Comparison of ENCODE assay signal across 8 cellular contexts in genomic region chr19:40444181-40445005, GRCh38. TPM values are rescaled to one million over a fixed set of nuclear protein-coding genes. Genes with fewer than 3 reads are reported as not detected.
DNase-seq lines count a peak whose midpoint lies in the region; ATAC-seq lines count a peak whose summit lies in the region.

Gene SERTAD3, minus strand, starts transcription at chr19:40444335. Its CDS starts 2,255 bp downstream, at chr19:40442080.

- H3K36me3 Mint-ChIP-seq in activated T-helper 1 cell treated with anti-CD3 and anti-CD28 coated beads, Interleukin-12 subunit alpha, Interleukin-12 subunit beta, Interleukin-2, Interleukin-4 antibody, amounts not matched to agents 30 ng/mL and 10 ng/mL and 1 ng/mL, durations not matched to agents 14 hours and 24 hours and 36 hours (ENCODE audit: low read depth): peaks cover 11% of the 10 kb centered on the region
- peaks cover 0 to 17% (median 0%) of the 10 kb centered on the region in 3 donors for H3K36me3 Mint-ChIP-seq in naive thymus-derived CD8-positive, alpha-beta T cell

- peak within 1 kb of the TSS; percentile 94 for H2AFZ ChIP-seq in GM23248

- intact Hi-C loops in activated T-helper 1 cell treated with anti-CD3 and anti-CD28 coated beads, Interleukin-12 subunit alpha, Interleukin-12 subunit beta, Interleukin-2, Interleukin-4 antibody, amounts not matched to agents 30 ng/mL and 10 ng/mL and 1 ng/mL, durations not matched to agents 14 hours and 24 hours and 36 hours (cut with micrococcal nuclease): loop anchor here (1.0 to 5.0 kb wide), 4 partner anchors 21 to 918 kb away; partner anchors contain the start of genes B9D2 and BLVRB

- peaks cover 43% of the 10 kb centered on the region for H3K79me2 ChIP-seq in GM23248 (ENCODE audit: insufficient read depth)

- H3K27me3 Mint-ChIP-seq in activated T-helper 1 cell treated with anti-CD3 and anti-CD28 coated beads, Interleukin-12 subunit alpha, Interleukin-12 subunit beta, Interleukin-2, Interleukin-4 antibody, amounts not matched to agents 30 ng/mL and 10 ng/mL and 1 ng/mL, durations not matched to agents 14 hours and 24 hours and 36 hours (ENCODE audit: insufficient read depth): no peaks in the 10 kb centered on the region
- no peaks in the 10 kb centered on the region for H3K27me3 Mint-ChIP-seq in naive thymus-derived CD8-positive, alpha-beta T cell

- peaks cover 15% of the 10 kb centered on the region; the same call in 1 of the 2 replicates for H3K36me3 ChIP-seq in GM23248 (ENCODE audit: low read depth)

- peak; percentile 71 to 72 for ATAC-seq in naive thymus-derived CD8-positive, alpha-beta T cell

- WGBS in GM23248 (ENCODE audit: low coverage in 1 of 2, low lambda C conversion rate in 2 of 2, missing lambda C conversion rate in 2 of 2), 2 experiments: 1 to 3% methylated on average over 44 to 71 of the region's 74 CpGs

- peak within 1 kb of the TSS; percentile 97 for H3K4me3 Mint-ChIP-seq in activated T-helper 1 cell treated with anti-CD3 and anti-CD28 coated beads, Interleukin-12 subunit alpha, Interleukin-12 subunit beta, Interleukin-2, Interleukin-4 antibody, amounts not matched to agents 30 ng/mL and 10 ng/mL and 1 ng/mL, durations not matched to agents 14 hours and 24 hours and 36 hours
- H3K4me3 Mint-ChIP-seq in naive thymus-derived CD8-positive, alpha-beta T cell: peak within 1 kb of the TSS; percentile 95 to 100 (median 99)

- no peaks in the 10 kb centered on the region for H3K9me2 ChIP-seq in GM23248 (ENCODE audit: insufficient read depth)

- H3K9me3 Mint-ChIP-seq in activated T-helper 1 cell treated with anti-CD3 and anti-CD28 coated beads, Interleukin-12 subunit alpha, Interleukin-12 subunit beta, Interleukin-2, Interleukin-4 antibody, amounts not matched to agents 30 ng/mL and 10 ng/mL and 1 ng/mL, durations not matched to agents 14 hours and 24 hours and 36 hours: no peaks in the 10 kb centered on the region
- H3K9me3 Mint-ChIP-seq in naive thymus-derived CD8-positive, alpha-beta T cell: no peaks in the 10 kb centered on the region

- H3K9me3 ChIP-seq in GM23248 (ENCODE audit: low read depth): no peaks in the 10 kb centered on the region

- POLR2A ChIA-PET in naive thymus-derived CD8-positive, alpha-beta T cell (lab: Charles Lee): interaction anchor here (1.4 to 5.8 kb wide), 8 partner anchors 11 to 159 kb away, joined by 3 to 73 read pairs (median 20); partner anchors contain the start of genes AKT2, BLVRB, C19orf47 and PLD3

- in situ Hi-C loops in GM23248 (cut with MboI): no loop called here

- H3K4me1 ChIP-seq in GM23248 (ENCODE audit: insufficient read depth): peaks cover 18% of the 10 kb centered on the region

- peak within 1 kb of the TSS; percentile 97 for H3K27ac ChIP-seq in GM23248

- H3F3A ChIP-seq in GM23248 (ENCODE audit: insufficient read depth): peaks cover 35% of the 10 kb centered on the region

- peak within 1 kb of the TSS; percentile 99 for H3K4me3 ChIP-seq in GM23248

- peaks cover 26% of the 10 kb centered on the region for H3K4me1 Mint-ChIP-seq in activated T-helper 1 cell treated with anti-CD3 and anti-CD28 coated beads, Interleukin-12 subunit alpha, Interleukin-12 subunit beta, Interleukin-2, Interleukin-4 antibody, amounts not matched to agents 30 ng/mL and 10 ng/mL and 1 ng/mL, durations not matched to agents 14 hours and 24 hours and 36 hours (ENCODE audit: low read depth)
- H3K4me1 Mint-ChIP-seq in naive thymus-derived CD8-positive, alpha-beta T cell: peaks cover 16 to 25% (median 20%) of the 10 kb centered on the region in 4 donors

- no peaks in the 10 kb centered on the region for H4K20me1 ChIP-seq in GM23248 (ENCODE audit: insufficient read depth)

- peak; percentile 94 for DNase-seq in EH (ENCODE audit: low read depth)
- DNase-seq in GM23248: peak; percentile 99
- peak; percentile 90 to 92 for DNase-seq in Kasumi-1 (lab: John Stamatoyannopoulos, UW)
- peak; percentile 93 for DNase-seq in RKO (ENCODE audit: low spot score)
- peak; percentile 97 for DNase-seq in activated T-helper 1 cell treated with anti-CD3 and anti-CD28 coated beads, Interleukin-12 subunit alpha, Interleukin-12 subunit beta, Interleukin-2, Interleukin-4 antibody, amounts not matched to agents 30 ng/mL and 10 ng/mL and 1 ng/mL, durations not matched to agents 14 hours and 24 hours and 36 hours (ENCODE audit: low spot score)
- DNase-seq in fibroblast of gingiva (ENCODE audit: low read depth): peak; percentile 93
- peak; percentile 94 to 99 (median 97) for DNase-seq in naive thymus-derived CD8-positive, alpha-beta T cell
- peak; percentile 93 to 100 (median 98) for DNase-seq in stimulated activated naive CD4-positive, alpha-beta T cell (lab: John Stamatoyannopoulos, UW)

- peak within 1 kb of the TSS; percentile 97 for H3K27ac Mint-ChIP-seq in activated T-helper 1 cell treated with anti-CD3 and anti-CD28 coated beads, Interleukin-12 subunit alpha, Interleukin-12 subunit beta, Interleukin-2, Interleukin-4 antibody, amounts not matched to agents 30 ng/mL and 10 ng/mL and 1 ng/mL, durations not matched to agents 14 hours and 24 hours and 36 hours
- H3K27ac Mint-ChIP-seq in naive thymus-derived CD8-positive, alpha-beta T cell: peak within 1 kb of the TSS; percentile 89 to 99 (median 96)

- peak within 1 kb of the TSS; percentile 86 for H3K4me2 ChIP-seq in GM23248 (ENCODE audit: unreplicated experiment)

- H3K9ac ChIP-seq in GM23248: peak within 1 kb of the TSS; percentile 99

- no peaks in the 10 kb centered on the region for H3K27me3 ChIP-seq in GM23248 (replicated peaks; ENCODE audit: insufficient read depth)

RNA-seq across cellular contexts. Expression of gene SERTAD3, which starts in this region (rescaled TPM):
- 21.8 and 37.9 TPM in 2 replicates for total RNA-seq in GM23248 (2014; rRNA removed; shearing (Covaris generic))
- polyA plus RNA-seq in GM23248 (2016; fragmentation: Nextera tagmentation; extraction: Ambion mirVana): 40.7 and 41.2 TPM in 2 replicates
- total RNA-seq in activated T-helper 1 cell treated with anti-CD3 and anti-CD28 coated beads, Interleukin-12 subunit alpha, Interleukin-12 subunit beta, Interleukin-2, Interleukin-4 antibody, amounts not matched to agents 30 ng/mL and 10 ng/mL and 1 ng/mL, durations not matched to agents 14 hours and 24 hours and 36 hours: 6.4 and 10.0 TPM in 2 replicates
- 10 to 100 TPM in 1 of 2 experiments, 1 to 10 TPM in 1; 9.5 to 10.6 TPM for total RNA-seq in naive thymus-derived CD8-positive, alpha-beta T cell
- polyA plus RNA-seq in naive thymus-derived CD8-positive, alpha-beta T cell: 1 to 10 TPM; 2.3 to 9.2 (median 2.9) TPM

Comparison
In these comparisons a context has a peak if more than half of its experiments do, and no peak if none do; other contexts are left out.
1. Peak in every context shown above with its lines: DNase-seq, ATAC-seq, H3K4me3 ChIP-seq and H3K27ac ChIP-seq.